Comparison of ENCODE assay signal across 9 cellular contexts in the genomic region with DNA sequence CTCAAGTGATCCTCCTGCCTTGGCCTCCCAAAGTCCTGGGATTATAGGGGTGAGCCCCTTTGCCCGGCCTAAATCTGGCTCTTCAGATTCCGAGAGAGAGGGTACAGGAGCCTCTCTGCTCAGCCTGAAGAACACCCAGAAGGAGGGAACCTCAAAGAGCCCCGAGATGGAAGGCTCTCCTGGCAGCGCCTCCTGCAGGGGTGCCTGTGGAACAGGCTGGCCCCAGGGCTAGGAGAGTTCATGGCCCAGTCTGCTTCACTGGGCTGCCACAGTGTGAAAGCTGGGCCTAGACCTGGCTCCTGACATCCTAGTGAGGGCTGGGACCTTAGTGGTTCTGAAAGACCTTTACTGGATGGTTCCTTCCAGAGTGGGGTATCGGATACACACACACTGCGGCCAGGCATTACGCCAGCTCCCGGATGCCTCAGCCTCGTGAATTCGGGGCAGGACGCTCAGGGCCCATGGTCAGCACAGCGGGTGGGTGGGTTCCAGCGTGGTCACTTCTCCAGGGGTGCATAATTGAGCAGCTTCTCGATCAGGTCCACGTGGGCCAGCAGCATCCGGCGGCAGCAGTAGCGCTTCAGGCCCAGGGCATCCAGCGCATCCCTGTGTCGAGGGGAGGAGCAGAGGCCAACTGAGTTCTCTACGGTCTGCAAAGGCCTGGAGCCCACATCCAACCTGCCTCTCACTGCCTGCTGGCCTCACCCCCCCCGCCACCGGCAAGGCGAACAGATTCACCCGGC. TPM values are rescaled to one million over a fixed set of nuclear protein-coding genes. Genes with fewer than 3 reads are reported as not detected.
DNase-seq lines count a peak whose midpoint lies in the region; ATAC-seq and TF ChIP-seq lines count a peak whose summit lies in the region.
"Had no signal": no experiment of that assay in that cellular context is flagged by ENCODE, and none has a peak within 500 bp of the region (broad histone marks: within the 10 kb centered on the region; RNA-seq: fewer than 3 reads in every experiment).

No MANE protein-coding gene starts in this region.

- H3K4me2 ChIP-seq in OCI-LY3 (ENCODE audit: low read length) (peak overlapping the region; percentile 58; the same call in 1 of the 2 replicates), skeletal muscle satellite cell (ENCODE audit: low read length) (peak overlapping the region; percentile 90)

- ATAC-seq in HG03571 (IDR thresholded peaks at IDR 0.05; ENCODE audit: unreplicated experiment) (no peak), gastrocnemius medialis (no peak)

- no peak overlapping the region for H2AFZ ChIP-seq in OCI-LY3 (ENCODE audit: low read depth, low read length)

- CTCF ChIA-PET in activated CD4-positive, alpha-beta T cell treated with anti-CD3 and anti-CD28 coated beads, Interleukin-2, amount 10 ng/mL, durations not matched to agents 7 days and 5 days (lab: Charles Lee) = interaction anchor here (1.8 kb wide), 1 partner anchor 7 kb away, joined by 7 read pairs; the partner anchor contains the start of gene CD151

- intact Hi-C loops in gastrocnemius medialis (cut with DNase I; ENCODE audit: low total_unique reads) = loop anchor here (5.0 kb wide), 1 partner anchor 72 kb away; the partner anchor contains the start of gene CHID1

- TF ChIP-seq CTCF in OCI-LY3 (IDR thresholded peaks at IDR 0.05; ENCODE audit: low read depth, low read length) = peak; percentile 21
- no peak for TF ChIP-seq CTCF in coronary artery (IDR thresholded peaks at IDR 0.05)
- no peak for TF ChIP-seq CTCF in gastrocnemius medialis (IDR thresholded peaks at IDR 0.05 in 4 of 5, conservative IDR thresholded peaks at IDR 0.05 in 1 of 5)

- H3K4me1 Mint-ChIP-seq in activated CD4-positive, alpha-beta T cell treated with anti-CD3 and anti-CD28 coated beads, Interleukin-2, amount 10 ng/mL, durations not matched to agents 7 days and 5 days = peaks cover 28% of the 10 kb centered on the region

- POLR2A ChIA-PET in activated CD4-positive, alpha-beta T cell treated with anti-CD3 and anti-CD28 coated beads, Interleukin-2, amount 10 ng/mL, durations not matched to agents 7 days and 5 days (lab: Charles Lee) = no interaction called here

- H3K4me1 ChIP-seq in OCI-LY3 (ENCODE audit: low read length) (peaks cover 25% of the 10 kb centered on the region), skeletal muscle satellite cell (ENCODE audit: control insufficient read depth, insufficient read depth, low read length) (peaks cover 64% of the 10 kb centered on the region), gastrocnemius medialis (peaks cover 23 to 39% of the 10 kb centered on the region in 2 donors)

- in situ Hi-C loops in gastrocnemius medialis (cut with MboI; ENCODE audit: low sequenced_read_pairs in 4 of 4) = no loop called here

- H4K20me1 ChIP-seq in OCI-LY3 (ENCODE audit: insufficient read depth, low read length) = peaks cover 12% of the 10 kb centered on the region

- no peak for DNase-seq in activated CD4-positive, alpha-beta T cell treated with anti-CD3 and anti-CD28 coated beads, Interleukin-2, amount 10 ng/mL, durations not matched to agents 7 days and 5 days
- no peak for DNase-seq in activated CD4-positive, alpha-beta T cell treated with anti-CD3 and anti-CD28 coated beads for 1 hour
- no peak for DNase-seq in coronary artery (ENCODE audit: low spot score)
- no peak for DNase-seq in gastrocnemius medialis
- DNase-seq in mesenteric fat pad (ENCODE audit: low spot score) = no peak
- DNase-seq: NCI-H1694 had no signal

- peaks cover 2% of the 10 kb centered on the region for H3K27me3 Mint-ChIP-seq in activated CD4-positive, alpha-beta T cell treated with anti-CD3 and anti-CD28 coated beads, Interleukin-2, amount 10 ng/mL, durations not matched to agents 7 days and 5 days

- no peak for TF ChIP-seq POLR2A in gastrocnemius medialis (IDR thresholded peaks at IDR 0.05)

- H3K27ac ChIP-seq in OCI-LY3 (ENCODE audit: low read length) (no peak overlapping the region), coronary artery (no peak overlapping the region), gastrocnemius medialis (peak overlapping the region in 2 of 4 donors; percentile 6 to 97)

- peak overlapping the region; percentile 81 for H3K4me3 Mint-ChIP-seq in activated CD4-positive, alpha-beta T cell treated with anti-CD3 and anti-CD28 coated beads, Interleukin-2, amount 10 ng/mL, durations not matched to agents 7 days and 5 days

- H3K36me3 ChIP-seq in OCI-LY3 (replicated peaks; ENCODE audit: low read depth, low read length) = peaks cover 13% of the 10 kb centered on the region
- H3K36me3 ChIP-seq in skeletal muscle satellite cell (ENCODE audit: insufficient read depth, low read length) = peaks cover 55% of the 10 kb centered on the region
- H3K36me3 ChIP-seq in gastrocnemius medialis = peaks cover 0 to 45% of the 10 kb centered on the region in 2 donors

- H3K9me3 ChIP-seq in OCI-LY3 (ENCODE audit: insufficient read depth, low read length) (no peaks in the 10 kb centered on the region), skeletal muscle satellite cell (replicated peaks; ENCODE audit: low read length) (no peaks in the 10 kb centered on the region), gastrocnemius medialis (no peaks in the 10 kb centered on the region)

- peaks cover 5% of the 10 kb centered on the region for H3K36me3 Mint-ChIP-seq in activated CD4-positive, alpha-beta T cell treated with anti-CD3 and anti-CD28 coated beads, Interleukin-2, amount 10 ng/mL, durations not matched to agents 7 days and 5 days (ENCODE audit: low read depth)

- H3K9ac ChIP-seq in OCI-LY3 (ENCODE audit: low read length) (no peak overlapping the region), skeletal muscle satellite cell (ENCODE audit: low read depth, low read length) (peak overlapping the region; percentile 97)

- H3K4me3 ChIP-seq in OCI-LY3 (ENCODE audit: low read length) (no peak overlapping the region), coronary artery (peak overlapping the region; percentile 92), skeletal muscle satellite cell (ENCODE audit: low read length) (peak overlapping the region; percentile 98), gastrocnemius medialis (no peak overlapping the region)

- H3K9me3 Mint-ChIP-seq in activated CD4-positive, alpha-beta T cell treated with anti-CD3 and anti-CD28 coated beads, Interleukin-2, amount 10 ng/mL, durations not matched to agents 7 days and 5 days = no peaks in the 10 kb centered on the region

- peak overlapping the region; percentile 63 for H3K27ac Mint-ChIP-seq in activated CD4-positive, alpha-beta T cell treated with anti-CD3 and anti-CD28 coated beads, Interleukin-2, amount 10 ng/mL, durations not matched to agents 7 days and 5 days

- H3K27me3 ChIP-seq in OCI-LY3 (ENCODE audit: low read depth, low read length) = no peaks in the 10 kb centered on the region
- no peaks in the 10 kb centered on the region for H3K27me3 ChIP-seq in skeletal muscle satellite cell (ENCODE audit: control insufficient read depth, insufficient read depth, low read length)
- H3K27me3 ChIP-seq in gastrocnemius medialis = no peaks in the 10 kb centered on the region

- H3K79me2 ChIP-seq in OCI-LY3 (ENCODE audit: low read length) = peaks cover 25% of the 10 kb centered on the region

RNA-seq across cellular contexts. Expression of gene POLR2L, which starts 2.3 kb away (rescaled TPM):
- total RNA-seq in activated CD4-positive, alpha-beta T cell treated with anti-CD3 and anti-CD28 coated beads, Interleukin-2, amount 10 ng/mL, durations not matched to agents 7 days and 5 days = 10 to 100 TPM; 90.3 to 96.0 TPM
- 122 and 169 TPM in 2 replicates for total RNA-seq in skeletal muscle satellite cell (2012; rRNA removed)
- 10 to 100 TPM; 66.0 to 94.6 (median 81.2) TPM for total RNA-seq in gastrocnemius medialis
- 203 TPM for total RNA-seq in mesenteric fat pad

RNA-seq across cellular contexts. Expression of gene TSPAN4, which starts 2.6 kb away (rescaled TPM):
- 1 to 10 TPM; 7.7 to 7.9 TPM for total RNA-seq in activated CD4-positive, alpha-beta T cell treated with anti-CD3 and anti-CD28 coated beads, Interleukin-2, amount 10 ng/mL, durations not matched to agents 7 days and 5 days
- total RNA-seq in skeletal muscle satellite cell (2012; rRNA removed) = 120 and 175 TPM in 2 replicates
- 10 to 100 TPM; 14.4 to 34.8 (median 21.5) TPM for total RNA-seq in gastrocnemius medialis
- 120 TPM for total RNA-seq in mesenteric fat pad

RNA-seq across cellular contexts. Expression of gene CD151, which starts 7.3 kb away (rescaled TPM):
- 10 to 100 TPM; 35.4 to 37.6 TPM for total RNA-seq in activated CD4-positive, alpha-beta T cell treated with anti-CD3 and anti-CD28 coated beads, Interleukin-2, amount 10 ng/mL, durations not matched to agents 7 days and 5 days
- 301 and 379 TPM in 2 replicates for total RNA-seq in skeletal muscle satellite cell (2012; rRNA removed)
- total RNA-seq in gastrocnemius medialis (100 to 1,000 TPM in 3 of 4 donors, 10 to 100 TPM in 1; 77.0 to 206 (median 169) TPM), mesenteric fat pad (776 TPM)

RNA-seq across cellular contexts. Expression of gene CRACR2B, which starts 12.3 kb away (rescaled TPM):
- 1 to 10 TPM; 7.7 to 8.1 TPM for total RNA-seq in activated CD4-positive, alpha-beta T cell treated with anti-CD3 and anti-CD28 coated beads, Interleukin-2, amount 10 ng/mL, durations not matched to agents 7 days and 5 days
- total RNA-seq in skeletal muscle satellite cell (2012; rRNA removed) = 4.1 and 6.8 TPM in 2 replicates
- total RNA-seq in gastrocnemius medialis = 1 to 10 TPM; 3.3 to 4.5 (median 4.0) TPM
- 6.8 TPM for total RNA-seq in mesenteric fat pad

RNA-seq across cellular contexts. Expression of gene PNPLA2, which starts 21.3 kb away (rescaled TPM):
- 10 to 100 TPM; 68.9 to 71.9 TPM for total RNA-seq in activated CD4-positive, alpha-beta T cell treated with anti-CD3 and anti-CD28 coated beads, Interleukin-2, amount 10 ng/mL, durations not matched to agents 7 days and 5 days
- total RNA-seq in skeletal muscle satellite cell (2012; rRNA removed) = 35.0 and 39.8 TPM in 2 replicates
- total RNA-seq in gastrocnemius medialis (10 to 100 TPM; 58.9 to 93.3 (median 91.7) TPM), mesenteric fat pad (1,877 TPM)

Comparison
In these comparisons a context has a peak if more than half of its experiments do, and no peak if none do; other contexts are left out.
1. H3K4me3 ChIP-seq: peak in coronary artery (single experiment) and skeletal muscle satellite cell (single experiment); none in OCI-LY3 (single experiment) and gastrocnemius medialis (0 of 4).